Comparison of ENCODE assay signal across 1 cellular context in the genomic region with DNA sequence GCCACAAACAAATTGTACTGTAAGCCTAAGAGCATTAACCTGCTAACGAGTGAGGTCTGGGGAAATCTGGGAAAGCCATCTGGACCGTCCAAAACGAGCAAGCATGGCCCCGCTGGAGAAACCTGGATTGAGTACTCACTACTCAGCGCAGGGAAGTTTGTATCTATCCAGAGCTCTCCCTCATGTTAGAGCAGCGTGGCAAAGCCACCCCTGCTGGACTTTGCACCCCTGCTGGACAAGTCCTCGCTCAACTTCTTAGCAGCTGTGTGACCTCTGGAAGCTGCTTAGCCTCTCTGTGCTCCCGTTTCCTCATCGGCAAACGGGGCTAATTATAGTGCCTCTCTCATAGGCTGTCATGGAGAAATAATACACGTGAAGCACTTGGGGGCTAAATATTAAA.
TF ChIP-seq lines count a peak whose summit lies in the region.

No MANE protein-coding gene starts in this region.

TF ChIP-seq in HepG2, 621 proteins besides CTCF, POLR2A, EP300 and RAD21 (continued from another document):
- TF ChIP-seq ZNF10 (CRISPR knock-in tag; IDR thresholded peaks at IDR 0.05; ENCODE audit: borderline replicate concordance, low read depth) (no peak), ZNF572 (CRISPR knock-in tag; IDR thresholded peaks at IDR 0.05) (no peak), ZNF337 (CRISPR knock-in tag; IDR thresholded peaks at IDR 0.05; ENCODE audit: borderline replicate concordance, low read depth) (no peak), MED13 (CRISPR knock-in tag; IDR thresholded peaks at IDR 0.05) (no peak), ZNF768 (CRISPR knock-in tag; IDR thresholded peaks at IDR 0.05) (peak; percentile 99), GTF3A (CRISPR knock-in tag; conservative IDR thresholded peaks at IDR 0.05) (no peak), ZNF44 (CRISPR knock-in tag; IDR thresholded peaks at IDR 0.05) (no peak), HOXA7 (CRISPR knock-in tag; IDR thresholded peaks at IDR 0.05) (no peak), HNF4G (IDR thresholded peaks at IDR 0.05; ENCODE audit: borderline replicate concordance, low read depth, low read length) (0 out of 2 replicates have a peak, but pooled peaks have one; percentile 28), HNF4G (CRISPR knock-in tag; IDR thresholded peaks at IDR 0.05; ENCODE audit: borderline replicate concordance, low read depth) (no peak), ZNF367 (CRISPR knock-in tag; IDR thresholded peaks at IDR 0.05; ENCODE audit: borderline replicate concordance) (no peak), ZNF577 (CRISPR knock-in tag; IDR thresholded peaks at IDR 0.05; ENCODE audit: borderline replicate concordance, low read depth) (no peak)
- TF ChIP-seq, protein P1, sequence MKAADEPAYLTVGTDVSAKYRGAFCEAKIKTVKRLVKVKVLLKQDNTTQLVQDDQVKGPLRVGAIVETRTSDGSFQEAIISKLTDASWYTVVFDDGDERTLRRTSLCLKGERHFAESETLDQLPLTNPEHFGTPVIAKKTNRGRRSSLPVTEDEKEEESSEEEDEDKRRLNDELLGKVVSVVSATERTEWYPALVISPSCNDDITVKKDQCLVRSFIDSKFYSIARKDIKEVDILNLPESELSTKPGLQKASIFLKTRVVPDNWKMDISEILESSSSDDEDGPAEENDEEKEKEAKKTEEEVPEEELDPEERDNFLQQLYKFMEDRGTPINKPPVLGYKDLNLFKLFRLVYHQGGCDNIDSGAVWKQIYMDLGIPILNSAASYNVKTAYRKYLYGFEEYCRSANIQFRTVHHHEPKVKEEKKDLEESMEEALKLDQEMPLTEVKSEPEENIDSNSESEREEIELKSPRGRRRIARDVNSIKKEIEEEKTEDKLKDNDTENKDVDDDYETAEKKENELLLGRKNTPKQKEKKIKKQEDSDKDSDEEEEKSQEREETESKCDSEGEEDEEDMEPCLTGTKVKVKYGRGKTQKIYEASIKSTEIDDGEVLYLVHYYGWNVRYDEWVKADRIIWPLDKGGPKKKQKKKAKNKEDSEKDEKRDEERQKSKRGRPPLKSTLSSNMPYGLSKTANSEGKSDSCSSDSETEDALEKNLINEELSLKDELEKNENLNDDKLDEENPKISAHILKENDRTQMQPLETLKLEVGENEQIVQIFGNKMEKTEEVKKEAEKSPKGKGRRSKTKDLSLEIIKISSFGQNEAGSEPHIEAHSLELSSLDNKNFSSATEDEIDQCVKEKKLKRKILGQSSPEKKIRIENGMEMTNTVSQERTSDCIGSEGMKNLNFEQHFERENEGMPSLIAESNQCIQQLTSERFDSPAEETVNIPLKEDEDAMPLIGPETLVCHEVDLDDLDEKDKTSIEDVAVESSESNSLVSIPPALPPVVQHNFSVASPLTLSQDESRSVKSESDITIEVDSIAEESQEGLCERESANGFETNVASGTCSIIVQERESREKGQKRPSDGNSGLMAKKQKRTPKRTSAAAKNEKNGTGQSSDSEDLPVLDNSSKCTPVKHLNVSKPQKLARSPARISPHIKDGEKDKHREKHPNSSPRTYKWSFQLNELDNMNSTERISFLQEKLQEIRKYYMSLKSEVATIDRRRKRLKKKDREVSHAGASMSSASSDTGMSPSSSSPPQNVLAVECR (CRISPR knock-in tag; IDR thresholded peaks at IDR 0.05; ENCODE audit: borderline replicate concordance), result no peak
